In genomic region chr18:58005885-58006523, GRCh38 we compare ENCODE assay signal across 14 cellular contexts. TPM values are rescaled to one million over a fixed set of nuclear protein-coding genes. Genes with fewer than 3 reads are reported as not detected.
DNase-seq lines count a peak whose midpoint lies in the region; ATAC-seq, FAIRE-seq and TF ChIP-seq lines count a peak whose summit lies in the region.
"Had no signal": no experiment of that assay in that cellular context is flagged by ENCODE, and none has a peak within 500 bp of the region (broad histone marks: within the 10 kb centered on the region; RNA-seq: fewer than 3 reads in every experiment).

No MANE protein-coding gene starts in this region.

- DNase-seq in activated CD4-positive, alpha-beta T cell treated with anti-CD3 and anti-CD28 coated beads for 48 hours = peak; percentile 15
- no peak for DNase-seq in activated CD4-positive, alpha-beta T cell treated with anti-CD3 and anti-CD28 coated beads for 4 hours
- DNase-seq in HS-5 (ENCODE audit: low read depth) (peak; percentile 50), bronchial epithelial cell (ENCODE audit: low read depth) (peak; percentile 92), skeletal muscle cell (ENCODE audit: low read depth) (peak; percentile 79), vagina (ENCODE audit: extremely low spot score in 2 of 2) (no peak), dedifferentiated amniotic fluid mesenchymal stem cell (ENCODE audit: extremely low spot score) (no peak)
- DNase-seq: NCI-H1417, right lobe of liver, RPMI8226 had no signal

- H3K27ac ChIP-seq in vagina = no peak overlapping the region
- H3K27ac ChIP-seq: neural progenitor cell, right lobe of liver had no signal

- no peak for FAIRE-seq in bronchial epithelial cell (lab: Jason Lieb, UNC)
- FAIRE-seq: A204.1, HepG2 had no signal

- H3K4me1 ChIP-seq in vagina = no peaks in the 10 kb centered on the region
- H3K4me1 ChIP-seq: neural progenitor cell, right lobe of liver had no signal

- ATAC-seq in HG03095 (IDR thresholded peaks at IDR 0.05; ENCODE audit: unreplicated experiment) = no peak
- ATAC-seq: HepG2, right lobe of liver had no signal

- H3K27me3 ChIP-seq in bronchial epithelial cell (ENCODE audit: control insufficient read depth, insufficient read depth, low read length) (no peaks in the 10 kb centered on the region), vagina (no peaks in the 10 kb centered on the region)
- H3K27me3 ChIP-seq: neural progenitor cell, right lobe of liver had no signal

- intact Hi-C loops in vagina (cut with DNase I) = no loop called here

- H3K9me3 ChIP-seq in vagina = no peaks in the 10 kb centered on the region
- H3K9me3 ChIP-seq: right lobe of liver had no signal

- TF ChIP-seq POLR2A in vagina (IDR thresholded peaks at IDR 0.05) = no peak

- H3K36me3 ChIP-seq in bronchial epithelial cell (ENCODE audit: control insufficient read depth, insufficient read depth, low read length) = no peaks in the 10 kb centered on the region
- H3K36me3 ChIP-seq in vagina = no peaks in the 10 kb centered on the region
- H3K36me3 ChIP-seq: neural progenitor cell, right lobe of liver had no signal

- H3K4me3 ChIP-seq in bronchial epithelial cell (ENCODE audit: low read depth, low read length) (no peak overlapping the region), skeletal muscle cell (ENCODE audit: low read depth, low read length) (no peak overlapping the region), vagina (no peak overlapping the region)
- H3K4me3 ChIP-seq: neural progenitor cell, right lobe of liver had no signal

- TF ChIP-seq CTCF in bronchial epithelial cell (IDR thresholded peaks at IDR 0.05; ENCODE audit: insufficient read depth, low read length, severe bottlenecking) (no peak), vagina (IDR thresholded peaks at IDR 0.05) (no peak)

RNA-seq across cellular contexts. Expression of gene NEDD4L, which starts 38.0 kb away (rescaled TPM):
- total RNA-seq in bronchial epithelial cell = 11.3 and 14.2 TPM in 2 replicates
- total RNA-seq in vagina = 42.2 TPM

Comparison
In these comparisons a context has a peak if more than half of its experiments do, and no peak if none do; other contexts are left out.
1. DNase-seq: peak in activated CD4-positive, alpha-beta T cell treated with anti-CD3 and anti-CD28 coated beads for 48 hours (single experiment), HS-5 (single experiment), bronchial epithelial cell (single experiment) and skeletal muscle cell (single experiment); none in activated CD4-positive, alpha-beta T cell treated with anti-CD3 and anti-CD28 coated beads for 4 hours (0 of 2), vagina (0 of 2) and dedifferentiated amniotic fluid mesenchymal stem cell (single experiment).